In the genomic region with DNA sequence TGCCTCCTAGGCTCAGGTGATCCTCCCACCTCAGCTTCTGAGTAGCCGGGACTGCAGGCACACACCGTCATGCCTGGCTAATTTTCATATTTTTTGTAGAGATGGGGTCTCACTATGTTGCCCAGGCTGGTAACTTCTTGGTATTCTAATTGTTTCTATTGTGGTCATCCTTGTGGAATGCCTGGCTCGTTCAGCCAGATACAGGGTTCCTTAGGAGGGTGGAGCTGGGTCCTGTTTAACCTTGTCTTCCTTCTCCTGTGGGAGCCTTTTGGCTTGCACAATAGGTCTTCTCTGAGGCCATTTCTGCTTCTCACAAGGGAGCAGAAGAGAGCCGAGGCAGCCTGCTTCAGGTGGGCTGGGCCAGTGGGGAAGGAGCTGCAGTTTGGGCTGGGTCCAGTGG, we compare ENCODE assay signal across 10 cellular contexts. TPM values are rescaled to one million over a fixed set of nuclear protein-coding genes. Genes with fewer than 3 reads are reported as not detected.
DNase-seq lines count a peak whose midpoint lies in the region; ATAC-seq and TF ChIP-seq lines count a peak whose summit lies in the region.
"Had no signal": no experiment of that assay in that cellular context is flagged by ENCODE, and none has a peak within 500 bp of the region (broad histone marks: within the 10 kb centered on the region; RNA-seq: fewer than 3 reads in every experiment).

No MANE protein-coding gene starts in this region.

- whole genome bisulfite sequencing in right lobe of liver (ENCODE audit: insufficient coverage, low coverage, low lambda C conversion rate, missing lambda C conversion rate) = 50% methylated on average over 1 of the region's 4 CpGs

- no peak for DNase-seq in T-helper 2 cell treated with Interferon-gamma antibody and Interleukin-4, amounts not matched to agents 5 μg/mL and 100 μg/mL, for 36 hours (ENCODE audit: low spot score)
- DNase-seq in T-helper 2 cell = no peak
- no peak for DNase-seq in central memory CD8-positive, alpha-beta T cell (ENCODE audit: low spot score in 2 of 2)
- no peak for DNase-seq in right lobe of liver
- no peak for DNase-seq in tibial artery
- no peak for DNase-seq in NCI-H1092 treated with DMSO at 0.1 percent for 48 hours (lab: John Stamatoyannopoulos, UW)
- DNase-seq in NCI-H345 treated with DMSO at 0.1 percent for 48 hours (lab: John Stamatoyannopoulos, UW; ENCODE audit: unreplicated experiment) = no peak
- DNase-seq in NCI-H2029 treated with DMSO at 0.1 percent for 48 hours (lab: John Stamatoyannopoulos, UW) = no peak
- DNase-seq: 8988T, NCI-H187 treated with DMSO at 0.1 percent for 48 hours had no signal

- ATAC-seq in central memory CD8-positive, alpha-beta T cell (replicated peaks; ENCODE audit: extremely low read depth, poor library complexity, severe bottlenecking) = no peak
- ATAC-seq in right lobe of liver = no peak

- H3K4me1 ChIP-seq in right lobe of liver (no peaks in the 10 kb centered on the region), tibial artery (peaks cover 0 to 63% (median 47%) of the 10 kb centered on the region in 4 donors)

- no peaks in the 10 kb centered on the region for H3K9me3 Mint-ChIP-seq in T-helper 2 cell treated with Interferon-gamma antibody and Interleukin-4, amounts not matched to agents 5 μg/mL and 100 μg/mL, for 36 hours
- H3K9me3 Mint-ChIP-seq in central memory CD8-positive, alpha-beta T cell = no peaks in the 10 kb centered on the region

- TF ChIP-seq POLR2A in right lobe of liver (IDR thresholded peaks at IDR 0.05) = no peak

- H3K9me3 ChIP-seq in right lobe of liver (no peaks in the 10 kb centered on the region), tibial artery (no peaks in the 10 kb centered on the region)

- no peak overlapping the region for H3K4me3 Mint-ChIP-seq in T-helper 2 cell treated with Interferon-gamma antibody and Interleukin-4, amounts not matched to agents 5 μg/mL and 100 μg/mL, for 36 hours
- peak overlapping the region; percentile 59 for H3K4me3 Mint-ChIP-seq in central memory CD8-positive, alpha-beta T cell

- peak overlapping the region; percentile 57 for H3K27ac Mint-ChIP-seq in T-helper 2 cell treated with Interferon-gamma antibody and Interleukin-4, amounts not matched to agents 5 μg/mL and 100 μg/mL, for 36 hours
- H3K27ac Mint-ChIP-seq in central memory CD8-positive, alpha-beta T cell (ENCODE audit: low read depth) = peak overlapping the region; percentile 94

- intact Hi-C loops in right lobe of liver (cut with DNase I) (no loop called here), tibial artery (cut with DNase I; ENCODE audit: low total_unique reads) (no loop called here)

- no peak for TF ChIP-seq CTCF in right lobe of liver (IDR thresholded peaks at IDR 0.05)
- TF ChIP-seq CTCF in tibial artery (IDR thresholded peaks at IDR 0.05) = no peak

- H3K36me3 Mint-ChIP-seq in T-helper 2 cell treated with Interferon-gamma antibody and Interleukin-4, amounts not matched to agents 5 μg/mL and 100 μg/mL, for 36 hours (ENCODE audit: low read depth) = peaks cover 41% of the 10 kb centered on the region
- peaks cover 42% of the 10 kb centered on the region for H3K36me3 Mint-ChIP-seq in central memory CD8-positive, alpha-beta T cell (ENCODE audit: insufficient read depth)

- no peaks in the 10 kb centered on the region for H3K27me3 Mint-ChIP-seq in T-helper 2 cell treated with Interferon-gamma antibody and Interleukin-4, amounts not matched to agents 5 μg/mL and 100 μg/mL, for 36 hours (ENCODE audit: low read depth)
- H3K27me3 Mint-ChIP-seq in central memory CD8-positive, alpha-beta T cell = no peaks in the 10 kb centered on the region

- peaks cover 16% of the 10 kb centered on the region for H3K4me1 Mint-ChIP-seq in T-helper 2 cell treated with Interferon-gamma antibody and Interleukin-4, amounts not matched to agents 5 μg/mL and 100 μg/mL, for 36 hours (ENCODE audit: low read depth)
- peaks cover 62% of the 10 kb centered on the region for H3K4me1 Mint-ChIP-seq in central memory CD8-positive, alpha-beta T cell

- H3K4me3 ChIP-seq in right lobe of liver = no peak overlapping the region
- H3K4me3 ChIP-seq in tibial artery = no peak overlapping the region

- H3K27me3 ChIP-seq in right lobe of liver = no peaks in the 10 kb centered on the region
- H3K27me3 ChIP-seq in tibial artery = no peaks in the 10 kb centered on the region

- H3K27ac ChIP-seq in right lobe of liver = peak overlapping the region in 2 of 3 donors; percentile 31 to 47
- peak overlapping the region; percentile 77 to 79 for H3K27ac ChIP-seq in tibial artery

- peaks cover 0 to 20% (median 2%) of the 10 kb centered on the region in 4 donors for H3K36me3 ChIP-seq in right lobe of liver
- H3K36me3 ChIP-seq in tibial artery = peaks cover 27 to 55% (median 54%) of the 10 kb centered on the region in 3 donors

RNA-seq across cellular contexts. Expression of gene PLEKHO2, which starts 15.7 kb away (rescaled TPM):
- total RNA-seq in right lobe of liver = 10 to 100 TPM in 1 of 6 experiments, 1 to 10 TPM in 5; 3.9 to 11.8 (median 5.2) TPM

RNA-seq across cellular contexts. Expression of gene PIF1, which starts 32.0 kb away (rescaled TPM):
- total RNA-seq in right lobe of liver = under 1 TPM; 0.11 to 1.00 (median 0.36) TPM

RNA-seq across cellular contexts. Expression of gene ANKDD1A, which starts 54.3 kb away (rescaled TPM):
- 1 to 10 TPM in 1 of 6 experiments, under 1 TPM in 5; 0.29 to 1.1 (median 0.47) TPM for total RNA-seq in right lobe of liver
